ENCODE assay signal across 9 cellular contexts in the genomic region with DNA sequence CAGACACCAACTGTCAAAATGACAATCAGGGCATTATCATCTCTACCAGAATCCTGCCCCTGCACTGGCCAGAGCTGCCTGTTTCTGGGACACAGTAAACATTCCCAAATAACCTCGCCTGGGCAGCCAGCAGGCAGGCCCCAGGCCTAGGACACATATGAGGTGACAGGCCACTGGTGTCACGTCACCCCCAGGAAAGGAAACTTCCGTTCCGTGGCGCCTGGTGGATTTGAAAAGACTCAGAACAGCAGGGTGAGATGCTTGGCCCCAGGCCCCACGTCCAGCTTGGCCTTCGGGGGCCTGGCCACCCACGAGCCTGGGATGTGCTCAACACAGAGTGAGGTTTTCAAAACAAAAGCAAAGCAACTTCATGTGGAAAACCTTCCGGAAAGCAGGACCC. TPM values are rescaled to one million over a fixed set of nuclear protein-coding genes. Genes with fewer than 3 reads are reported as not detected.
DNase-seq lines count a peak whose midpoint lies in the region; ATAC-seq, FAIRE-seq and TF ChIP-seq lines count a peak whose summit lies in the region.
"Had no signal": no experiment of that assay in that cellular context is flagged by ENCODE, and none has a peak within 500 bp of the region (broad histone marks: within the 10 kb centered on the region; RNA-seq: fewer than 3 reads in every experiment).

No MANE protein-coding gene starts in this region.

- intact Hi-C loops in activated CD4-positive, alpha-beta T cell treated with anti-CD3 and anti-CD28 coated beads, Interleukin-2, amount 10 ng/mL, durations not matched to agents 24 days and 14 days (cut with micrococcal nuclease): loop anchor here (2.0 kb wide), 2 partner anchors 36 to 52 kb away; no protein-coding TSS in a partner anchor
- intact Hi-C loops in right lobe of liver (cut with DNase I): no loop called here

- peak overlapping the region; percentile 88 for H3K27ac Mint-ChIP-seq in activated CD4-positive, alpha-beta T cell treated with anti-CD3 and anti-CD28 coated beads, Interleukin-2, amount 10 ng/mL, durations not matched to agents 24 days and 14 days
- peak overlapping the region; percentile 92 for H3K27ac Mint-ChIP-seq in activated naive CD8-positive, alpha-beta T cell treated with anti-CD3 and anti-CD28 coated beads for 36 hours

- no peaks in the 10 kb centered on the region for H3K27me3 ChIP-seq in right lobe of liver
- no peaks in the 10 kb centered on the region for H3K27me3 ChIP-seq in thymus (ENCODE audit: control insufficient read depth, insufficient read depth)

- H3K4me3 ChIP-seq in right lobe of liver: peak overlapping the region; percentile 45 to 60 (median 53)
- peak overlapping the region; percentile 88 for H3K4me3 ChIP-seq in thymus (ENCODE audit: low read length)

- H3K9me3 Mint-ChIP-seq in activated CD4-positive, alpha-beta T cell treated with anti-CD3 and anti-CD28 coated beads, Interleukin-2, amount 10 ng/mL, durations not matched to agents 24 days and 14 days: no peaks in the 10 kb centered on the region
- no peaks in the 10 kb centered on the region for H3K9me3 Mint-ChIP-seq in activated naive CD8-positive, alpha-beta T cell treated with anti-CD3 and anti-CD28 coated beads for 36 hours

- H3K36me3 ChIP-seq in right lobe of liver: no peaks in the 10 kb centered on the region
- no peaks in the 10 kb centered on the region for H3K36me3 ChIP-seq in thymus (ENCODE audit: control insufficient read depth, insufficient read depth)

- peaks cover 45% of the 10 kb centered on the region for H3K36me3 Mint-ChIP-seq in activated CD4-positive, alpha-beta T cell treated with anti-CD3 and anti-CD28 coated beads, Interleukin-2, amount 10 ng/mL, durations not matched to agents 24 days and 14 days (ENCODE audit: low read depth)
- peaks cover 41% of the 10 kb centered on the region for H3K36me3 Mint-ChIP-seq in activated naive CD8-positive, alpha-beta T cell treated with anti-CD3 and anti-CD28 coated beads for 36 hours

- peak; percentile 86 for DNase-seq in activated CD4-positive, alpha-beta T cell treated with anti-CD3 and anti-CD28 coated beads, Interleukin-2, amount 10 ng/mL, durations not matched to agents 24 days and 14 days
- no peak for DNase-seq in activated CD4-positive, alpha-beta T cell treated with anti-CD3 and anti-CD28 coated beads, Interleukin-2, amount 50 U/mL, for 4 hours
- DNase-seq in activated naive CD8-positive, alpha-beta T cell treated with anti-CD3 and anti-CD28 coated beads for 36 hours: peak; percentile 53
- DNase-seq in right lobe of liver (no peak), NOMO-1 treated with DMSO at 0.1 percent for 48 hours (lab: John Stamatoyannopoulos, UW; ENCODE audit: unreplicated experiment) (no peak), SIG-M5 treated with dmso at 0.1 percent for 504 hours (lab: John Stamatoyannopoulos, UW; ENCODE audit: unreplicated experiment) (no peak), urothelium cell line (ENCODE audit: low spot score) (no peak)

- 50% methylated on average over 1 of the region's 9 CpGs for WGBS in right lobe of liver (ENCODE audit: insufficient coverage, low coverage, low lambda C conversion rate, missing lambda C conversion rate)
- WGBS in thymus: 15% methylated on average over 9 of the region's 9 CpGs

- H3K27me3 Mint-ChIP-seq in activated CD4-positive, alpha-beta T cell treated with anti-CD3 and anti-CD28 coated beads, Interleukin-2, amount 10 ng/mL, durations not matched to agents 24 days and 14 days: no peaks in the 10 kb centered on the region
- H3K27me3 Mint-ChIP-seq in activated naive CD8-positive, alpha-beta T cell treated with anti-CD3 and anti-CD28 coated beads for 36 hours: no peaks in the 10 kb centered on the region

- ATAC-seq in right lobe of liver: peak in 2 of 4 donors; percentile 6 to 14

- H3K27ac ChIP-seq in right lobe of liver: no peak overlapping the region
- peak overlapping the region; percentile 91 for H3K27ac ChIP-seq in thymus (ENCODE audit: low read depth)

- peaks cover 79% of the 10 kb centered on the region for H3K4me1 Mint-ChIP-seq in activated CD4-positive, alpha-beta T cell treated with anti-CD3 and anti-CD28 coated beads, Interleukin-2, amount 10 ng/mL, durations not matched to agents 24 days and 14 days
- peaks cover 68% of the 10 kb centered on the region for H3K4me1 Mint-ChIP-seq in activated naive CD8-positive, alpha-beta T cell treated with anti-CD3 and anti-CD28 coated beads for 36 hours

- no peak for TF ChIP-seq CTCF in right lobe of liver (IDR thresholded peaks at IDR 0.05)

- H3K9me3 ChIP-seq in right lobe of liver (no peaks in the 10 kb centered on the region), thymus (ENCODE audit: control insufficient read depth) (no peaks in the 10 kb centered on the region)

- TF ChIP-seq POLR2A in right lobe of liver (IDR thresholded peaks at IDR 0.05): no peak

- peak overlapping the region; percentile 92 for H3K4me3 Mint-ChIP-seq in activated CD4-positive, alpha-beta T cell treated with anti-CD3 and anti-CD28 coated beads, Interleukin-2, amount 10 ng/mL, durations not matched to agents 24 days and 14 days
- peak overlapping the region; percentile 89 for H3K4me3 Mint-ChIP-seq in activated naive CD8-positive, alpha-beta T cell treated with anti-CD3 and anti-CD28 coated beads for 36 hours

- H3K4me1 ChIP-seq in right lobe of liver: no peaks in the 10 kb centered on the region
- H3K4me1 ChIP-seq in thymus (ENCODE audit: control insufficient read depth, insufficient read depth, low read length): peaks cover 44% of the 10 kb centered on the region

- FAIRE-seq in urothelium cell line (lab: Jason Lieb, UNC): no peak
- FAIRE-seq: frontal cortex had no signal

RNA-seq across cellular contexts. Expression of a gene that starts 1.3 kb away (rescaled TPM):
- total RNA-seq in activated CD4-positive, alpha-beta T cell treated with anti-CD3 and anti-CD28 coated beads, Interleukin-2, amount 10 ng/mL, durations not matched to agents 24 days and 14 days: 368 and 370 TPM in 2 replicates
- 100 to 1,000 TPM; 239 to 245 TPM for total RNA-seq in activated naive CD8-positive, alpha-beta T cell treated with anti-CD3 and anti-CD28 coated beads for 36 hours
- 1 to 10 TPM; 2.0 to 7.5 (median 3.5) TPM for total RNA-seq in right lobe of liver
- 62.1 TPM for polyA plus RNA-seq in thymus

Comparison
In these comparisons a context has a peak if more than half of its experiments do, and no peak if none do; other contexts are left out.
1. DNase-seq: peak in activated CD4-positive, alpha-beta T cell treated with anti-CD3 and anti-CD28 coated beads, Interleukin-2, amount 10 ng/mL, durations not matched to agents 24 days and 14 days (single experiment) and activated naive CD8-positive, alpha-beta T cell treated with anti-CD3 and anti-CD28 coated beads for 36 hours (single experiment); none in activated CD4-positive, alpha-beta T cell treated with anti-CD3 and anti-CD28 coated beads, Interleukin-2, amount 50 U/mL, for 4 hours (0 of 2), right lobe of liver (0 of 3), NOMO-1 treated with DMSO at 0.1 percent for 48 hours (single experiment), SIG-M5 treated with dmso at 0.1 percent for 504 hours (single experiment) and urothelium cell line (single experiment).
2. RNA of a gene that starts 1.3 kb away (total RNA-seq): 368 to 370 TPM in activated CD4-positive, alpha-beta T cell treated with anti-CD3 and anti-CD28 coated beads, Interleukin-2, amount 10 ng/mL, durations not matched to agents 24 days and 14 days and 239 to 245 TPM in activated naive CD8-positive, alpha-beta T cell treated with anti-CD3 and anti-CD28 coated beads for 36 hours; 2.0 to 7.5 TPM in right lobe of liver; every median in the first group is over 10 times any median in the second.